1 cellular context compared by ENCODE assay signal in genomic region chr17:27293898-27294688, GRCh38.
TF ChIP-seq lines count a peak whose summit lies in the region.

Gene WSB1, plus strand, starts transcription at chr17:27294114. Its CDS starts 282 bp downstream, at chr17:27294396.

TF ChIP-seq in WTC11, 78 proteins besides CTCF, POLR2A, EP300 and RAD21 (continued from another document and continues in another):
- TF ChIP-seq PRDM15 (CRISPR knock-in tag; IDR thresholded peaks at IDR 0.05) (no peak), TEAD4 (CRISPR knock-in tag; IDR thresholded peaks at IDR 0.05) (no peak), E2F1 (CRISPR knock-in tag; IDR thresholded peaks at IDR 0.05) (no peak), MXD4 (CRISPR knock-in tag; IDR thresholded peaks at IDR 0.05; ENCODE audit: borderline replicate concordance) (no peak), ZNF219 (CRISPR knock-in tag; IDR thresholded peaks at IDR 0.05; ENCODE audit: borderline replicate concordance) (no peak), HMGXB4 (CRISPR knock-in tag; IDR thresholded peaks at IDR 0.05) (no peak; the same call in 1 of the 2 replicates), ZNF138 (CRISPR knock-in tag; conservative IDR thresholded peaks at IDR 0.05) (no peak), NFATC4 (CRISPR knock-in tag; IDR thresholded peaks at IDR 0.05) (no peak), NR2C2 (CRISPR knock-in tag; IDR thresholded peaks at IDR 0.05) (no peak), MLX (CRISPR knock-in tag; IDR thresholded peaks at IDR 0.05) (no peak), FOXK1 (CRISPR knock-in tag; IDR thresholded peaks at IDR 0.05) (peak; percentile 84; the same call in 1 of the 2 replicates), ZNF281 (CRISPR knock-in tag; IDR thresholded peaks at IDR 0.05) (no peak), GRHL2 (CRISPR knock-in tag; IDR thresholded peaks at IDR 0.05; ENCODE audit: insufficient replicate concordance, severe bottlenecking) (no peak), CDX4 (CRISPR knock-in tag; IDR thresholded peaks at IDR 0.05; ENCODE audit: borderline replicate concordance) (no peak), ZNF317 (CRISPR knock-in tag; IDR thresholded peaks at IDR 0.05; ENCODE audit: borderline replicate concordance, low read depth) (no peak), USF2 (CRISPR knock-in tag; IDR thresholded peaks at IDR 0.05) (peak; percentile 92), IRF1 (CRISPR knock-in tag; IDR thresholded peaks at IDR 0.05) (peak; percentile 62; the same call in 1 of the 2 replicates), FOXP1 (CRISPR knock-in tag; IDR thresholded peaks at IDR 0.05; ENCODE audit: borderline replicate concordance) (0 out of 2 replicates have a peak, but pooled peaks have one; percentile 13), ESRRA (CRISPR knock-in tag; IDR thresholded peaks at IDR 0.05; ENCODE audit: borderline replicate concordance) (no peak), ZNF232 (CRISPR knock-in tag; IDR thresholded peaks at IDR 0.05) (no peak), ARID4B (CRISPR knock-in tag; IDR thresholded peaks at IDR 0.05; ENCODE audit: borderline replicate concordance) (peak; percentile 40; the same call in 1 of the 2 replicates), NFE2L1 (CRISPR knock-in tag; IDR thresholded peaks at IDR 0.05) (no peak), TCF7 (CRISPR knock-in tag; IDR thresholded peaks at IDR 0.05; ENCODE audit: low read depth) (0 out of 2 replicates have a peak, but pooled peaks have one; percentile 26), ERG (CRISPR knock-in tag; IDR thresholded peaks at IDR 0.05) (no peak), EMX1 (CRISPR knock-in tag; IDR thresholded peaks at IDR 0.05) (no peak), MAX (CRISPR knock-in tag; IDR thresholded peaks at IDR 0.05) (peak; percentile 47), FOXJ3 (CRISPR knock-in tag; IDR thresholded peaks at IDR 0.05; ENCODE audit: borderline replicate concordance) (no peak), NR3C1 (CRISPR knock-in tag; conservative IDR thresholded peaks at IDR 0.05; ENCODE audit: low read depth) (no peak), ATF3 (CRISPR knock-in tag; conservative IDR thresholded peaks at IDR 0.05) (no peak), ZNF671 (CRISPR knock-in tag; IDR thresholded peaks at IDR 0.05) (no peak), ZNF512 (CRISPR knock-in tag; IDR thresholded peaks at IDR 0.05; ENCODE audit: borderline replicate concordance) (no peak), NR1H2 (CRISPR knock-in tag; IDR thresholded peaks at IDR 0.05) (no peak), E2F4 (CRISPR knock-in tag; IDR thresholded peaks at IDR 0.05; ENCODE audit: borderline replicate concordance, low read depth) (no peak)
